In the genomic region with DNA sequence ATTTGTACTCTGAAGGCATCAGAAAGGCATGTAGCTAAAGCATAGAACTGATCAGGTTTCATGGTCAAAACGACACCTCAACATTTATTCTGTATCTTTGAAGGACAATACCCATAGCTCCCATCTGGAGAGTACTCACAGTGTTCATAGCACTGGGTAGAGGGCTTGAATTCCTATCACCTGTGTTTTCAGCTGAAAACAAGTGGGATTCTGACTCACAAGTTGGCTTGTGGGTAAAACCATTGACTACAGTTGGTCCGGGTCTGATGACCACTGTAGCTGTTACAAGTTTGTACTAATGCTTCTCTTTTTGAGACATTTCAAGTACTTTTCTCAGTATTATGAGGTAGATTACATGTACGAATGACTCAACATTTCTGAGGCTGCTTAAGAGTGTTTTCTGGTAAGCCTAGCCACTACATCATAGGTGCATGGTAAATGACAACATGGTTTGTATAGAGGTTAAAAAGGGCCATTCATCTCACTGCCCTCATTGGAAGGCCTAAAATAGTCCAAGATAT, we compare ENCODE assay signal across 8 cellular contexts.
DNase-seq lines count a peak whose midpoint lies in the region; ATAC-seq and TF ChIP-seq lines count a peak whose summit lies in the region.

No MANE protein-coding gene starts in this region.

- TF ChIP-seq CTCF in fibroblast of lung (conservative IDR thresholded peaks at IDR 0.05 in 1 of 2, IDR thresholded peaks at IDR 0.05 in 1 of 2; ENCODE audit: low read depth in 1 of 2, low read length in 2 of 2) (no peak), tibial nerve (IDR thresholded peaks at IDR 0.05) (no peak)

- H3K4me3 ChIP-seq in fibroblast of lung (replicated peaks in 1 of 4; ENCODE audit: control extremely low read depth in 1 of 4, insufficient read depth in 1 of 4, low read depth in 3 of 4, low read length in 4 of 4) (no peak overlapping the region), tibial nerve (no peak overlapping the region)

- H2AFZ ChIP-seq in fibroblast of lung (ENCODE audit: low read length), result no peak overlapping the region

- H3K27ac ChIP-seq in fibroblast of lung (ENCODE audit: insufficient read depth, low read length) (no peak overlapping the region), tibial nerve (peak overlapping the region in 3 of 4 donors; percentile 49 to 83 (median 56))

- no peak overlapping the region for H3K4me2 ChIP-seq in fibroblast of lung (ENCODE audit: extremely low read depth, insufficient read depth, low read length)

- no peak overlapping the region for H3K9ac ChIP-seq in fibroblast of lung (ENCODE audit: insufficient read depth, low read length)

- peak; percentile 72 for DNase-seq in DMS53 (lab: John Stamatoyannopoulos, UW)
- peak; percentile 52 for DNase-seq in SKM-1 (lab: John Stamatoyannopoulos, UW; ENCODE audit: unreplicated experiment)
- peak; percentile 33 to 97 for DNase-seq in fibroblast of lung (ENCODE audit: low read depth in 2 of 2)
- DNase-seq in tibial nerve (ENCODE audit: low spot score in 2 of 2), result no peak
- no peak for DNase-seq in retina
- DNase-seq in superior temporal gyrus (ENCODE audit: extremely low spot score), result no peak
- no peak for DNase-seq in NCI-H524 treated with DMSO at 0.1 percent for 48 hours (lab: John Stamatoyannopoulos, UW)

- no peaks in the 10 kb centered on the region for H3K36me3 ChIP-seq in fibroblast of lung (ENCODE audit: control insufficient read depth, insufficient read depth, low read length)
- H3K36me3 ChIP-seq in tibial nerve, result no peaks in the 10 kb centered on the region

- H3K4me1 ChIP-seq in fibroblast of lung (ENCODE audit: control insufficient read depth, extremely low read depth, insufficient read depth, low read length), result no peaks in the 10 kb centered on the region
- H3K4me1 ChIP-seq in tibial nerve, result peaks cover 0 to 21% (median 7%) of the 10 kb centered on the region in 4 donors

- no peaks in the 10 kb centered on the region for H3K79me2 ChIP-seq in fibroblast of lung (ENCODE audit: control insufficient read depth, insufficient read depth, low read length)

- TF ChIP-seq EP300 in tibial nerve (IDR thresholded peaks at IDR 0.05), result no peak

- H3K9me3 ChIP-seq in fibroblast of lung (ENCODE audit: control insufficient read depth, insufficient read depth, low read depth, low read length), result no peaks in the 10 kb centered on the region
- no peaks in the 10 kb centered on the region for H3K9me3 ChIP-seq in tibial nerve

- ATAC-seq in HG02623 (IDR thresholded peaks at IDR 0.05; ENCODE audit: unreplicated experiment), result peak; percentile 22

- H3K27me3 ChIP-seq in fibroblast of lung (ENCODE audit: control insufficient read depth, insufficient read depth, low read length) (no peaks in the 10 kb centered on the region), tibial nerve (no peaks in the 10 kb centered on the region)

- TF ChIP-seq POLR2A in tibial nerve (IDR thresholded peaks at IDR 0.05), result no peak

- H4K20me1 ChIP-seq in fibroblast of lung (ENCODE audit: control insufficient read depth, extremely low read depth, insufficient read depth, low read length), result no peaks in the 10 kb centered on the region

- WGBS in tibial nerve, 2 donors, result 78 to 90% methylated on average over 3 of the region's 3 CpGs

Comparison
In these comparisons a context has a peak if more than half of its experiments do, and no peak if none do; other contexts are left out.
1. DNase-seq: peak in DMS53 (single experiment), SKM-1 (single experiment) and fibroblast of lung (2 of 2); none in tibial nerve (0 of 2), retina (single experiment), superior temporal gyrus (single experiment) and NCI-H524 treated with DMSO at 0.1 percent for 48 hours (single experiment).